8 cellular contexts compared by ENCODE assay signal in the genomic region with DNA sequence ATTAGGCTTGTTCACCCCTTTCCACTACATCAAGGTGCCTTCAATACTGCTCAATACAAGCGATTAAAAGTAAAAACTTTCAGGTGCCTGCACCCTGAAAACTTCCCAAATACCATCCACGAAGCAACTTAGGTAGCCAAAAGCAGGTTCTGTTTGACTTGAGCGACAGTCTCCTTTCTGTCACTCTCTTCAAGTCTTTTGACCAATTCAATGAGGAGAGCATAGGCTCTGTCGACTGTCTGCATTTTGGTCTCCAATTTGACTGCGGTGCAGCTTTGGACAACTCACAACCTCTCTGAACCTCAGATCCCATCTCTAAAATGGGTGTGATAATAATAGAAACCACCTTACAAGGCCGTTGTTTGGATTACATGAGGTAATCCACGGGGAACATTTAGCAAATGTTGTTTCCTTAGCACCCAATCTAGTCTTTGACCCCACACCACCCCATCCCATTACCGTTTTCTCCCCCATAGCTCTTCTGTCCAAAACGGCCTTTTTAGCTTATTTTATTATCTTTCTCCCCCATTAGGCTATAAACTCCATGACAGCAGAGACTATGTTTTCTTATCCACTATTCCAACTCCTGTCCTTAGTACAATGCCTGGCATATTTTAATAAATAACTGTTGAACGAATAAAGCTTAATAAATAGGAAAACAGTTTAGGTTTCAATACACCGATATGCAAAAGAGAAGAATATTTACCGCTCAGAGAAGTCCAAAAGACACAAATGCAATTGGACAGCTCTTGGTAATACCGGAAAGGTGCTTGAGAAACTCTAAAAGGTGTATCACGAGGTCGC. TPM values are rescaled to one million over a fixed set of nuclear protein-coding genes. Genes with fewer than 3 reads are reported as not detected.
DNase-seq lines count a peak whose midpoint lies in the region; ATAC-seq and TF ChIP-seq lines count a peak whose summit lies in the region.

No MANE protein-coding gene starts in this region.

- intact Hi-C loops in esophagus squamous epithelium (cut with DNase I) (no loop called here), prostate gland (cut with DNase I) (no loop called here)

- TF ChIP-seq CTCF in Peyer's patch (IDR thresholded peaks at IDR 0.05): no peak
- no peak for TF ChIP-seq CTCF in esophagus squamous epithelium (IDR thresholded peaks at IDR 0.05)
- TF ChIP-seq CTCF in prostate gland (IDR thresholded peaks at IDR 0.05): no peak

- peaks cover 9% of the 10 kb centered on the region; the same call in 1 of the 2 replicates for H3K36me3 ChIP-seq in ES-I3 (ENCODE audit: insufficient read depth, low read length)
- H3K36me3 ChIP-seq in Peyer's patch: peaks cover 0 to 21% (median 0%) of the 10 kb centered on the region in 3 donors
- H3K36me3 ChIP-seq in esophagus squamous epithelium: peaks cover 4 to 29% (median 13%) of the 10 kb centered on the region in 3 donors
- H3K36me3 ChIP-seq in prostate gland: peaks cover 0 to 5% of the 10 kb centered on the region in 2 donors

- H3K27ac ChIP-seq in Peyer's patch: peak overlapping the region; percentile 94 to 99 (median 98)
- H3K27ac ChIP-seq in esophagus squamous epithelium: peak overlapping the region; percentile 97 to 100 (median 100)
- peak overlapping the region; percentile 99 for H3K27ac ChIP-seq in prostate gland

- WGBS in esophagus squamous epithelium, 2 donors: 11 to 14% methylated on average over 15 of the region's 15 CpGs
- WGBS in prostate gland: 13% methylated on average over 15 of the region's 15 CpGs

- DNase-seq in Peyer's patch (no peak), esophagus squamous epithelium (lab: John Stamatoyannopoulos, UW) (no peak), prostate gland (ENCODE audit: low spot score) (no peak), HT-29 (ENCODE audit: low spot score) (no peak), HCEC 1CT (no peak), hepatic stellate cell (ENCODE audit: low spot score) (no peak)

- TF ChIP-seq POLR2A in Peyer's patch (IDR thresholded peaks at IDR 0.05) (no peak), esophagus squamous epithelium (IDR thresholded peaks at IDR 0.05) (no peak), prostate gland (IDR thresholded peaks at IDR 0.05) (no peak)

- H3K4me1 ChIP-seq in ES-I3 (ENCODE audit: insufficient read depth, low read length): peaks cover 8% of the 10 kb centered on the region; the same call in 1 of the 2 replicates
- peaks cover 9 to 26% (median 13%) of the 10 kb centered on the region in 4 donors for H3K4me1 ChIP-seq in Peyer's patch
- peaks cover 8 to 39% (median 17%) of the 10 kb centered on the region in 3 donors for H3K4me1 ChIP-seq in esophagus squamous epithelium
- H3K4me1 ChIP-seq in prostate gland (replicated peaks): peaks cover 6% of the 10 kb centered on the region

- H3K4me3 ChIP-seq in Peyer's patch (peak overlapping the region; percentile 70 to 96 (median 81)), esophagus squamous epithelium (peak overlapping the region; percentile 71 to 98 (median 86)), prostate gland (peak overlapping the region; percentile 89 to 94)

- no peak for ATAC-seq in GM18907 (IDR thresholded peaks at IDR 0.05; ENCODE audit: unreplicated experiment)

- no peaks in the 10 kb centered on the region for H3K9me3 ChIP-seq in ES-I3 (ENCODE audit: control insufficient read depth, insufficient read depth, low read length)
- H3K9me3 ChIP-seq in Peyer's patch: no peaks in the 10 kb centered on the region
- H3K9me3 ChIP-seq in esophagus squamous epithelium: no peaks in the 10 kb centered on the region
- no peaks in the 10 kb centered on the region for H3K9me3 ChIP-seq in prostate gland

- H3K9ac ChIP-seq in ES-I3 (ENCODE audit: low read depth, low read length): peak overlapping the region; percentile 92

- no peaks in the 10 kb centered on the region for H3K27me3 ChIP-seq in Peyer's patch
- H3K27me3 ChIP-seq in esophagus squamous epithelium: no peaks in the 10 kb centered on the region
- H3K27me3 ChIP-seq in prostate gland (replicated peaks; ENCODE audit: insufficient read depth): no peaks in the 10 kb centered on the region

RNA-seq across cellular contexts. Expression of a gene that starts 1.0 kb away (rescaled TPM):
- total RNA-seq in Peyer's patch (10 to 100 TPM; 39.1 to 74.3 (median 52.1) TPM), esophagus squamous epithelium (10 to 100 TPM; 16.8 to 33.8 (median 19.2) TPM), prostate gland (10 to 100 TPM; 33.3 to 54.2 TPM)
- total RNA-seq in HT-29 (2014; rRNA removed; shearing (Covaris generic)): 3.3 and 4.5 TPM in 2 replicates

RNA-seq across cellular contexts. Expression of a gene that starts 8.1 kb away (rescaled TPM):
- total RNA-seq in Peyer's patch (100 to 1,000 TPM in 1 of 4 donors, 10 to 100 TPM in 3; 15.1 to 323 (median 36.1) TPM), esophagus squamous epithelium (10 to 100 TPM; 22.4 to 40.6 (median 31.4) TPM), prostate gland (10 to 100 TPM; 34.3 to 39.3 TPM)
- total RNA-seq in HT-29 (2014; rRNA removed; shearing (Covaris generic)): 35.5 and 41.2 TPM in 2 replicates
